Comparison of ENCODE assay signal across 13 cellular contexts in the genomic region with DNA sequence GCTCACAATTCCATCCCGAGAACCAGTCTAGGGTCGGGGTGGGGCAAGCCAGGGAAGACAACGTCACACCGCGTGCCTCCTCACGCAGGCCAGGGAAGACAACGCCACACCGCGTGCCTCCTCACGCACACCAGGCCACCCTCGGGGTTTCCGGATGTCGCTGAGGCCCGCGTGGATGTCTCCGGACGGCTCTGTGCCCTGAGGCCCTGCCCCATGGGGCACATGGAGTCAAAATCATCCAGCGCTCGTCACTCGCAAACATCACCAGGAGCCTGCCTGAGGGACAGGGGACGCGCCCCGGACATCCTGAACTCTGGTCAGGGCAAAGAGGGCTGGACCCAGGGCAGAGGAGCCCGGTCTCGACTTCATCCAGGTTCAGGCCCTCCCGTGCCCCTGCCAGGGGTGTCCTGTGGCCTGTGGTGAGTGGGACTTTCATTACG. TPM values are rescaled to one million over a fixed set of nuclear protein-coding genes. Genes with fewer than 3 reads are reported as not detected.
DNase-seq lines count a peak whose midpoint lies in the region; ATAC-seq and TF ChIP-seq lines count a peak whose summit lies in the region.
"Had no signal": no experiment of that assay in that cellular context is flagged by ENCODE, and none has a peak within 500 bp of the region (broad histone marks: within the 10 kb centered on the region; RNA-seq: fewer than 3 reads in every experiment).

No MANE protein-coding gene starts in this region.

- H3K36me3 ChIP-seq in CD4-positive, CD25-positive, alpha-beta regulatory T cell (ENCODE audit: control insufficient read depth, insufficient read depth, low read length) = peaks cover 37% of the 10 kb centered on the region
- H3K36me3 ChIP-seq in duodenal mucosa (ENCODE audit: control insufficient read depth in 1 of 2, insufficient read depth in 2 of 2, low read length in 2 of 2) = peaks cover 0 to 21% of the 10 kb centered on the region in 2 donors
- H3K36me3 ChIP-seq: WERI-Rb-1 had no signal

- no peaks in the 10 kb centered on the region for H3K27me3 ChIP-seq in CD4-positive, CD25-positive, alpha-beta regulatory T cell (ENCODE audit: control insufficient read depth, insufficient read depth, low read length)
- no peaks in the 10 kb centered on the region; the same call in 1 of the 2 replicates for H3K27me3 ChIP-seq in H9 (ENCODE audit: insufficient read depth, low read length)
- no peaks in the 10 kb centered on the region for H3K27me3 ChIP-seq in duodenal mucosa (ENCODE audit: control insufficient read depth in 1 of 2, insufficient read depth in 2 of 2, low read length in 2 of 2)

- no peak overlapping the region for H2AK5ac ChIP-seq in H9 (ENCODE audit: insufficient read length, low read length)

- H2AFZ ChIP-seq in H9 (ENCODE audit: low read length) = no peak overlapping the region

- H3K27me3 Mint-ChIP-seq in CD4-positive, CD25-positive, alpha-beta regulatory T cell = no peaks in the 10 kb centered on the region
- no peaks in the 10 kb centered on the region for H3K27me3 Mint-ChIP-seq in H9 (ENCODE audit: low read depth)
- no peaks in the 10 kb centered on the region for H3K27me3 Mint-ChIP-seq in nephron progenitor cell (ENCODE audit: low read depth, poor library complexity)
- H3K27me3 Mint-ChIP-seq in type B pancreatic cell = no peaks in the 10 kb centered on the region

- no peak overlapping the region for H3K4me2 ChIP-seq in H9 (ENCODE audit: insufficient read depth, insufficient read length, low read length)

- H3K4me3 Mint-ChIP-seq in CD4-positive, CD25-positive, alpha-beta regulatory T cell = peak overlapping the region; percentile 87 to 99 (median 91)
- H3K4me3 Mint-ChIP-seq in H9 = no peak overlapping the region
- no peak overlapping the region for H3K4me3 Mint-ChIP-seq in nephron progenitor cell
- H3K4me3 Mint-ChIP-seq in type B pancreatic cell = no peak overlapping the region

- H4K5ac ChIP-seq in H9 (ENCODE audit: insufficient read length, low read depth, low read length) = no peak overlapping the region

- peaks cover 16% of the 10 kb centered on the region for H3K36me3 Mint-ChIP-seq in CD4-positive, CD25-positive, alpha-beta regulatory T cell
- H3K36me3 Mint-ChIP-seq in H9 (ENCODE audit: insufficient read depth in 1 of 3, low read depth in 3 of 3) = no peaks in the 10 kb centered on the region; a peak in 1 of 7 replicates
- no peaks in the 10 kb centered on the region for H3K36me3 Mint-ChIP-seq in nephron progenitor cell (ENCODE audit: low read depth)
- no peaks in the 10 kb centered on the region for H3K36me3 Mint-ChIP-seq in type B pancreatic cell

- no peaks in the 10 kb centered on the region for H3K23me2 ChIP-seq in H9 (ENCODE audit: insufficient read length, low read depth, low read length, poor library complexity, severe bottlenecking)

- no peak overlapping the region for H3T11ph ChIP-seq in H9 (ENCODE audit: low read length)

- no peak overlapping the region for H2BK12ac ChIP-seq in H9 (ENCODE audit: insufficient read length, low read depth, low read length)

- peaks cover 0 to 57% (median 17%) of the 10 kb centered on the region in 4 donors for H3K4me1 Mint-ChIP-seq in CD4-positive, CD25-positive, alpha-beta regulatory T cell
- H3K4me1 Mint-ChIP-seq in H9 (no peaks in the 10 kb centered on the region), nephron progenitor cell (peaks cover 24% of the 10 kb centered on the region), type B pancreatic cell (ENCODE audit: unreplicated experiment) (peaks cover 9% of the 10 kb centered on the region)

- no peak overlapping the region; the same call in 1 of the 2 replicates for H3K14ac ChIP-seq in H9 (ENCODE audit: insufficient read depth, low read length)

- DNase-seq in CD4-positive, CD25-positive, alpha-beta regulatory T cell = no peak
- DNase-seq in H9 (no peak), nephron progenitor cell (peak; percentile 0), DMS153 treated with DMSO at 0.1 percent for 48 hours (lab: John Stamatoyannopoulos, UW; ENCODE audit: unreplicated experiment) (no peak), type B pancreatic cell (ENCODE audit: extremely low spot score, unreplicated experiment) (no peak)
- DNase-seq in stimulated activated naive CD4-positive, alpha-beta T cell treated with Interleukin-2 at 50 U/mL for 16 hours (lab: John Stamatoyannopoulos, UW) = no peak
- DNase-seq: activated effector memory CD4-positive, alpha-beta T cell treated with anti-CD3 and anti-CD28 coated beads, Interleukin-2, amount 50 U/mL, for 16 hours; WERI-Rb-1 had no signal

- peaks cover 54% of the 10 kb centered on the region for H3K4me1 ChIP-seq in CD4-positive, CD25-positive, alpha-beta regulatory T cell (ENCODE audit: control insufficient read depth, insufficient read depth, low read length, poor library complexity, severe bottlenecking)
- H3K4me1 ChIP-seq in H9 (ENCODE audit: insufficient read depth, low read length) (no peaks in the 10 kb centered on the region), duodenal mucosa (ENCODE audit: control insufficient read depth in 1 of 2, insufficient read depth in 2 of 2, low read length in 2 of 2) (peaks cover 0 to 21% of the 10 kb centered on the region in 2 donors)

- no peak overlapping the region for H3K56ac ChIP-seq in H9 (ENCODE audit: insufficient read length, low read depth, low read length)

- H3K9ac ChIP-seq in H9 (ENCODE audit: extremely low read depth, insufficient read length, low read length) = no peak overlapping the region
- H3K9ac ChIP-seq in duodenal mucosa (ENCODE audit: low read depth in 1 of 2, low read length in 2 of 2) = peak overlapping the region in 1 of 2 donors; percentile 18

- H2BK120ac ChIP-seq in H9 (ENCODE audit: low read depth, low read length, poor library complexity, severe bottlenecking) = no peak overlapping the region

- no peak overlapping the region for H3K18ac ChIP-seq in H9 (ENCODE audit: insufficient read length, low read depth, low read length)

- H3K27ac ChIP-seq in CD4-positive, CD25-positive, alpha-beta regulatory T cell (ENCODE audit: insufficient read depth, low read length, poor library complexity, severe bottlenecking) = no peak overlapping the region
- H3K27ac ChIP-seq in H9 (ENCODE audit: insufficient read length, low read depth, low read length) = no peak overlapping the region
- H3K27ac ChIP-seq in duodenal mucosa (ENCODE audit: low read depth, low read length) = peak overlapping the region; percentile 42

- H3K23ac ChIP-seq in H9 (ENCODE audit: insufficient read length, low read depth, low read length) = no peak overlapping the region

- H3K9me3 ChIP-seq in CD4-positive, CD25-positive, alpha-beta regulatory T cell (ENCODE audit: control insufficient read depth in 2 of 2, low read length in 2 of 2) = no peaks in the 10 kb centered on the region
- H3K9me3 ChIP-seq in H9 (ENCODE audit: control insufficient read depth, low read depth, low read length) (no peaks in the 10 kb centered on the region), duodenal mucosa (ENCODE audit: control insufficient read depth in 1 of 2, low read length in 2 of 2) (no peaks in the 10 kb centered on the region)

- H3K27ac Mint-ChIP-seq in CD4-positive, CD25-positive, alpha-beta regulatory T cell = peak overlapping the region; percentile 69 to 96 (median 81)
- H3K27ac Mint-ChIP-seq in H9 = peak overlapping the region; percentile 57 to 91 (median 79); a peak in 2 of 7 replicates
- H3K27ac Mint-ChIP-seq in nephron progenitor cell = peak overlapping the region; percentile 97
- H3K27ac Mint-ChIP-seq in type B pancreatic cell = no peak overlapping the region

- ATAC-seq in CD4-positive, CD25-positive, alpha-beta regulatory T cell (ENCODE audit: low read depth in 2 of 2) = no peak

- peak overlapping the region; percentile 56 for H4K8ac ChIP-seq in H9 (replicated peaks; ENCODE audit: insufficient read length, low read depth, low read length)

- H3K79me2 ChIP-seq in H9 (ENCODE audit: insufficient read depth, low read length) = no peaks in the 10 kb centered on the region

- no peaks in the 10 kb centered on the region for H3K79me1 ChIP-seq in H9 (ENCODE audit: insufficient read depth, low read depth, low read length, poor library complexity, severe bottlenecking)

- no peak overlapping the region for H3K4me3 ChIP-seq in CD4-positive, CD25-positive, alpha-beta regulatory T cell (ENCODE audit: low read depth, low read length)
- H3K4me3 ChIP-seq in duodenal mucosa (ENCODE audit: low read depth in 1 of 2, low read length in 2 of 2) = peak overlapping the region in 1 of 2 donors; percentile 36

- no peaks in the 10 kb centered on the region for H3K9me3 Mint-ChIP-seq in CD4-positive, CD25-positive, alpha-beta regulatory T cell
- H3K9me3 Mint-ChIP-seq in H9 = no peaks in the 10 kb centered on the region
- H3K9me3 Mint-ChIP-seq in nephron progenitor cell = no peaks in the 10 kb centered on the region
- H3K9me3 Mint-ChIP-seq in type B pancreatic cell = no peaks in the 10 kb centered on the region

- no peak overlapping the region for H2BK20ac ChIP-seq in H9 (ENCODE audit: low read depth, low read length, poor library complexity, severe bottlenecking)

- H2BK15ac ChIP-seq in H9 (ENCODE audit: low read depth, low read length) = no peak overlapping the region

- H4K91ac ChIP-seq in H9 (ENCODE audit: insufficient read length, low read depth, low read length) = no peak overlapping the region

- H2BK5ac ChIP-seq in H9 (ENCODE audit: insufficient read length, low read length) = no peak overlapping the region

- H3K4ac ChIP-seq in H9 (ENCODE audit: low read depth, low read length) = no peak overlapping the region

- H4K20me1 ChIP-seq in H9 (ENCODE audit: control insufficient read depth, insufficient read depth, insufficient read length) = no peaks in the 10 kb centered on the region

- no CpG with 5 or more reads among the region's 27 CpGs for WGBS in H9 (ENCODE audit: extremely low coverage, insufficient read length, low lambda C conversion rate)

- TF ChIP-seq CTCF in H9 (conservative IDR thresholded peaks at IDR 0.05) = no peak
- TF ChIP-seq CTCF in nephron progenitor cell (IDR thresholded peaks at IDR 0.05) = no peak
- TF ChIP-seq CTCF in type B pancreatic cell (conservative IDR thresholded peaks at IDR 0.05) = no peak

RNA-seq across cellular contexts. Expression of a gene that starts 3.7 kb away (rescaled TPM):
- total RNA-seq in CD4-positive, CD25-positive, alpha-beta regulatory T cell = 25.8 TPM
- polyA plus RNA-seq in CD4-positive, CD25-positive, alpha-beta regulatory T cell = 10 to 100 TPM; 59.8 to 97.4 (median 69.1) TPM
- not detected in 2 replicates for total RNA-seq in H9 (2021)
- total RNA-seq in type B pancreatic cell (ENCODE audit: low replicate concordance) = 1.0 TPM in 1 of 2 replicates, not detected in the other
- total RNA-seq: SK-MEL-5 had no signal

RNA-seq across cellular contexts. Expression of a gene that starts 44.0 kb away (rescaled TPM):
- total RNA-seq in CD4-positive, CD25-positive, alpha-beta regulatory T cell = 27.4 TPM
- polyA plus RNA-seq in CD4-positive, CD25-positive, alpha-beta regulatory T cell = 10 to 100 TPM in 3 of 4 donors, 1 to 10 TPM in 1; 9.1 to 15.2 (median 11.6) TPM
- total RNA-seq in H9 (2021) = 93.4 and 98.9 TPM in 2 replicates
- total RNA-seq in type B pancreatic cell (ENCODE audit: low replicate concordance) = 39.3 and 65.4 TPM in 2 replicates

RNA-seq across cellular contexts. Expression of a gene that starts 48.4 kb away (rescaled TPM):
- not detected for total RNA-seq in CD4-positive, CD25-positive, alpha-beta regulatory T cell
- polyA plus RNA-seq in CD4-positive, CD25-positive, alpha-beta regulatory T cell = not detected
- total RNA-seq in H9 (2021) (0.20 TPM in 1 of 2 replicates, not detected in the other), type B pancreatic cell (ENCODE audit: low replicate concordance) (not detected in 2 replicates)
- total RNA-seq: chondrocyte, mononuclear cell, SK-MEL-5, subcutaneous adipose tissue had no signal

Comparison
In these comparisons a context has a peak if more than half of its experiments do, and no peak if none do; other contexts are left out.
1. H3K4me3 Mint-ChIP-seq: peak in CD4-positive, CD25-positive, alpha-beta regulatory T cell (4 of 4); none in H9 (0 of 2), nephron progenitor cell (single experiment) and type B pancreatic cell (single experiment).
2. RNA of a gene that starts 3.7 kb away (total RNA-seq): 25.8 TPM in CD4-positive, CD25-positive, alpha-beta regulatory T cell (single experiment); 1.0 TPM in type B pancreatic cell and not detected in H9; every median in the first group is over 10 times any median in the second.